In genomic region chr12:27252934-27253333, GRCh38 we compare ENCODE assay signal across 20 cellular contexts. TPM values are rescaled to one million over a fixed set of nuclear protein-coding genes. Genes with fewer than 3 reads are reported as not detected.
DNase-seq lines count a peak whose midpoint lies in the region; ATAC-seq lines count a peak whose summit lies in the region.
"Had no signal": no experiment of that assay in that cellular context is flagged by ENCODE, and none has a peak within 500 bp of the region (broad histone marks: within the 10 kb centered on the region; RNA-seq: fewer than 3 reads in every experiment).

No MANE protein-coding gene starts in this region.

- H3K9ac ChIP-seq in muscle layer of colon (ENCODE audit: low read length) = no peak overlapping the region

- peaks cover 21% of the 10 kb centered on the region for H3K4me1 Mint-ChIP-seq in activated T-helper 17 cell treated with anti-CD3 and anti-CD28 coated beads, Interleukin-2, amount 50 U/mL, for 72 hours

- H3K4me3 ChIP-seq in GM08714 (ENCODE audit: low read length) (0 out of 2 replicates have a peak overlapping the region, but pooled peaks have one; percentile 3), muscle layer of colon (ENCODE audit: low read depth in 1 of 2, low read length in 2 of 2) (no peak overlapping the region)
- H3K4me3 ChIP-seq: lower lobe of right lung, psoas muscle, vagina had no signal

- no peaks in the 10 kb centered on the region for H3K36me3 Mint-ChIP-seq in activated T-helper 17 cell treated with anti-CD3 and anti-CD28 coated beads, Interleukin-2, amount 50 U/mL, for 72 hours (ENCODE audit: low read depth)
- H3K36me3 Mint-ChIP-seq: natural killer cell treated with Interleukin-12 subunit alpha and Interleukin-12 subunit beta and Interleukin-15 and Interleukin-18, amount 100 ng/mL, for 72 hours had no signal

- no peaks in the 10 kb centered on the region for H3K36me3 ChIP-seq in muscle layer of colon (ENCODE audit: insufficient read depth, low read length)
- H3K36me3 ChIP-seq: lower lobe of right lung, vagina had no signal

- no peaks in the 10 kb centered on the region for H3K9me3 Mint-ChIP-seq in activated T-helper 17 cell treated with anti-CD3 and anti-CD28 coated beads, Interleukin-2, amount 50 U/mL, for 72 hours
- H3K9me3 Mint-ChIP-seq: activated B cell treated with CpG ODN at 0.5 μM for 24 hours; natural killer cell treated with Interleukin-12 subunit alpha and Interleukin-12 subunit beta and Interleukin-15 and Interleukin-18, amount 100 ng/mL, for 72 hours had no signal

- H3K27ac ChIP-seq in muscle layer of colon (ENCODE audit: low read depth, low read length) = peak overlapping the region; percentile 45
- H3K27ac ChIP-seq: lower lobe of right lung, psoas muscle, vagina had no signal

- ATAC-seq in GM19463 (IDR thresholded peaks at IDR 0.05; ENCODE audit: unreplicated experiment) = peak; percentile 63
- no peak for ATAC-seq in activated T-helper 17 cell treated with anti-CD3 and anti-CD28 coated beads, Interleukin-2, amount 50 U/mL, for 72 hours (replicated peaks)
- no peak for ATAC-seq in GM21526 (IDR thresholded peaks at IDR 0.05; ENCODE audit: low FRiP score, unreplicated experiment)
- ATAC-seq: lower lobe of right lung; natural killer cell treated with Interleukin-12 subunit alpha and Interleukin-12 subunit beta and Interleukin-15 and Interleukin-18, amount 100 ng/mL, for 72 hours; psoas muscle had no signal

- no peaks in the 10 kb centered on the region for H3K9me3 ChIP-seq in muscle layer of colon (ENCODE audit: low read length)
- H3K9me3 ChIP-seq: lower lobe of right lung, psoas muscle, vagina had no signal

- H3K4me3 Mint-ChIP-seq in activated T-helper 17 cell treated with anti-CD3 and anti-CD28 coated beads, Interleukin-2, amount 50 U/mL, for 72 hours = no peak overlapping the region
- H3K4me3 Mint-ChIP-seq: activated B cell treated with CpG ODN at 0.5 μM for 24 hours; natural killer cell treated with Interleukin-12 subunit alpha and Interleukin-12 subunit beta and Interleukin-15 and Interleukin-18, amount 100 ng/mL, for 72 hours had no signal

- peaks cover 52% of the 10 kb centered on the region for H3K4me1 ChIP-seq in muscle layer of colon (ENCODE audit: insufficient read depth, low read length)
- H3K4me1 ChIP-seq: psoas muscle had no signal

- no peaks in the 10 kb centered on the region for H3K27me3 ChIP-seq in muscle layer of colon (ENCODE audit: control insufficient read depth in 1 of 2, insufficient read depth in 2 of 2, low read length in 2 of 2)
- H3K27me3 ChIP-seq: vagina had no signal

- H3K27me3 Mint-ChIP-seq in activated T-helper 17 cell treated with anti-CD3 and anti-CD28 coated beads, Interleukin-2, amount 50 U/mL, for 72 hours = no peaks in the 10 kb centered on the region
- H3K27me3 Mint-ChIP-seq: activated B cell treated with CpG ODN at 0.5 μM for 24 hours; CD4-positive, alpha-beta memory T cell; natural killer cell treated with Interleukin-12 subunit alpha and Interleukin-12 subunit beta and Interleukin-15 and Interleukin-18, amount 100 ng/mL, for 72 hours had no signal

- no peak for DNase-seq in AML-193 (lab: John Stamatoyannopoulos, UW)
- no peak for DNase-seq in mesenteric fat pad (ENCODE audit: low spot score)
- no peak for DNase-seq in HK-2 (ENCODE audit: unreplicated experiment)
- DNase-seq: ACHN; activated B cell treated with CpG ODN at 0.5 μM for 24 hours; activated effector memory CD4-positive, alpha-beta T cell treated with Interleukin-2 at 50 U/mL for 16 hours; aorta; CD4-positive, alpha-beta memory T cell; EL; lower lobe of right lung; NCI-H1092 treated with DMSO at 0.1 percent for 48 hours; psoas muscle; T-helper 1 cell had no signal

- peak overlapping the region; percentile 3 for H3K27ac Mint-ChIP-seq in activated T-helper 17 cell treated with anti-CD3 and anti-CD28 coated beads, Interleukin-2, amount 50 U/mL, for 72 hours
- H3K27ac Mint-ChIP-seq: activated B cell treated with CpG ODN at 0.5 μM for 24 hours had no signal

RNA-seq across cellular contexts. Expression of gene STK38L, which starts 8.8 kb away (rescaled TPM):
- 10 to 100 TPM; 14.5 to 21.0 TPM for total RNA-seq in activated T-helper 17 cell treated with anti-CD3 and anti-CD28 coated beads, Interleukin-2, amount 50 U/mL, for 72 hours
- 76.0 TPM for total RNA-seq in mesenteric fat pad
